In genomic region chr12:59850268-59850667, GRCh38 we compare ENCODE assay signal across 16 cellular contexts.
DNase-seq lines count a peak whose midpoint lies in the region; ATAC-seq and TF ChIP-seq lines count a peak whose summit lies in the region.
"Had no signal": no experiment of that assay in that cellular context is flagged by ENCODE, and none has a peak within 500 bp of the region (broad histone marks: within the 10 kb centered on the region; RNA-seq: fewer than 3 reads in every experiment).

No MANE protein-coding gene starts in this region.

- TF ChIP-seq CTCF in chondrocyte (IDR thresholded peaks at IDR 0.05) = no peak

- no peak for ATAC-seq in left lobe of liver

- peak; percentile 40 for DNase-seq in NCI-H82 (lab: John Stamatoyannopoulos, UW)
- DNase-seq in NCI-H82 treated with DMSO at 0.1 percent for 48 hours (lab: John Stamatoyannopoulos, UW; ENCODE audit: unreplicated experiment) = no peak
- peak; percentile 81 for DNase-seq in NCI-H524 treated with DMSO at 0.1 percent for 48 hours (lab: John Stamatoyannopoulos, UW)
- DNase-seq in glomerular endothelial cell (ENCODE audit: extremely low read depth, low read depth, low spot score) = peak; percentile 44
- no peak for DNase-seq in left lobe of liver (ENCODE audit: low spot score)
- no peak for DNase-seq in substantia nigra (lab: John Stamatoyannopoulos, UW)
- no peak for DNase-seq in chondrocyte (ENCODE audit: low spot score)
- DNase-seq: ACHN; C1 segment of cervical spinal cord; CD4-positive, alpha-beta T cell; DND-41; GDM1; HCEC 1CT; HFFc6 had no signal

- no peak overlapping the region for H3K4me3 Mint-ChIP-seq in chondrocyte (ENCODE audit: unreplicated experiment)
- H3K4me3 Mint-ChIP-seq: B cell; CD4-positive, alpha-beta T cell; HFFc6 had no signal

- H3K27ac Mint-ChIP-seq in chondrocyte (ENCODE audit: unreplicated experiment) = no peak overlapping the region
- H3K27ac Mint-ChIP-seq: B cell; CD4-positive, alpha-beta T cell; HFFc6 had no signal

- H3K9me3 Mint-ChIP-seq in chondrocyte (ENCODE audit: low read depth) = peaks cover 3% of the 10 kb centered on the region

- H3K27ac ChIP-seq in substantia nigra (ENCODE audit: low read depth, low read length, poor library complexity, severe bottlenecking) = no peak overlapping the region
- H3K27ac ChIP-seq: HL-60 had no signal

- H3K4me1 Mint-ChIP-seq in chondrocyte (ENCODE audit: low read depth) = no peaks in the 10 kb centered on the region
- H3K4me1 Mint-ChIP-seq: B cell had no signal

- H3K36me3 Mint-ChIP-seq in chondrocyte (ENCODE audit: low read depth) = no peaks in the 10 kb centered on the region

- H3K27me3 Mint-ChIP-seq in chondrocyte (ENCODE audit: low read depth) = no peaks in the 10 kb centered on the region
- H3K27me3 Mint-ChIP-seq: B cell; CD4-positive, alpha-beta T cell had no signal

Comparison
In these comparisons a context has a peak if more than half of its experiments do, and no peak if none do; other contexts are left out.
1. DNase-seq: peak in NCI-H82 (single experiment), NCI-H524 treated with DMSO at 0.1 percent for 48 hours (single experiment) and glomerular endothelial cell (single experiment); none in NCI-H82 treated with DMSO at 0.1 percent for 48 hours (single experiment), left lobe of liver (single experiment), substantia nigra (0 of 49) and chondrocyte (single experiment).